Comparison of ENCODE assay signal across 8 cellular contexts in the genomic region with DNA sequence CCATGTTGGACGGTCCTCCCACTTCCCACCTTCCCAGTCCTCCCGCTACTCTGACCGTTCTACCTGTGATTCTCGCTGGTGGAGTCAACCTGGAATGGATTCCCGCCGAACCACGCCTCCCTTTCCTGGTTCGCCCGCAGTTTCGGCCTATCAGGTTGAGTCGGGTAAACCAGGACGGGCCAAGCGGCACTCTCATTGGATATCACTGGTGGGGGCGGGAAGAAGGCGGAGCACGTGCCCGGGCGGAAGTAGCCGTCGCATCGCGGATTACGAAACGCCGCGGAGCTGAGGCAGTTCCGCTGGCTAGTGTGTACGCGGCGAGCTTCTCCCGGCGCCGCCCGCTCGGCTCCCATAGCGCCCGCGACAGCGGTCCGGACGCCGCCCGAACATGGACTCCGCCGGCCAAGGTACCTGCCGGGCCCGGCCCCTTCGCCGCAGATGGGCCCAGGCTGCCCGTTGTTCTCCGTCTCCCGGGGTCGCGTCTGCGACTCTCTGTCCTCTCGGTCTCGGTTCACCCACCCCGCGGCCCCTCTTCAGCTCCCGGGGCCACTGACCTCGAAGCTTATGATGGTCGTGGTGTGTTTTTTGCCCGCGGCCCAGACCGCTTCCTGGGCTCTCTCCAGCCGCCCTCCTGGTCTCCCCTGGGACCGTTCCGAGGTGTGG. TPM values are rescaled to one million over a fixed set of nuclear protein-coding genes. Genes with fewer than 3 reads are reported as not detected.
DNase-seq lines count a peak whose midpoint lies in the region; ATAC-seq and TF ChIP-seq lines count a peak whose summit lies in the region.

TPD52L2 (plus strand) TSS at position 293 of the 663 bp plus-strand sequence; CDS start at position 389, 96 bp downstream.

- no peak for TF ChIP-seq CTCF in AG09319 (IDR thresholded peaks at IDR 0.05; ENCODE audit: low read depth, low read length)

- ATAC-seq in GM19035 (IDR thresholded peaks at IDR 0.05; ENCODE audit: unreplicated experiment) (peak; percentile 80), HG03354 (IDR thresholded peaks at IDR 0.05; ENCODE audit: poor library complexity, severe bottlenecking, unreplicated experiment) (peak; percentile 72)

- DNase-seq in AG09319 (ENCODE audit: extremely low read depth, low read depth) (peak; percentile 91), NCI-H460 (ENCODE audit: extremely low read depth, low read depth) (peak; percentile 99), cerebellar nuclear complex (lab: John Stamatoyannopoulos, UW) (peak; percentile 96 to 99), islet precursor cell (peak; percentile 100)
- peak; percentile 95 for DNase-seq in activated CD4-positive, CD25-positive, alpha-beta regulatory T cell treated with anti-CD3 and anti-CD28 coated beads, Interleukin-2, amount 50 U/mL, for 72 hours
- DNase-seq in stimulated activated CD4-positive, alpha-beta T cell treated with anti-CD3 and anti-CD28 coated beads, Interleukin-12 subunit alpha, Interleukin-12 subunit beta, amount 100 ng/mL, for 48 hours (ENCODE audit: low read depth in 2 of 3, low spot score in 1 of 3): peak; percentile 97 to 98 (median 97)

RNA-seq across cellular contexts. Expression of gene TPD52L2, which starts in this region (rescaled TPM):
- total RNA-seq in NCI-H460 (2014; rRNA removed; shearing (Covaris generic)): 97.6 and 103 TPM in 2 replicates
- polyA plus RNA-seq in NCI-H460 (2014; cell fraction: nucleus; rRNA removed): 103 and 145 TPM in 2 replicates

Comparison
In these comparisons a context has a peak if more than half of its experiments do, and no peak if none do; other contexts are left out.
1. Peak in every context shown above with its lines: DNase-seq and ATAC-seq.